In the genomic region with DNA sequence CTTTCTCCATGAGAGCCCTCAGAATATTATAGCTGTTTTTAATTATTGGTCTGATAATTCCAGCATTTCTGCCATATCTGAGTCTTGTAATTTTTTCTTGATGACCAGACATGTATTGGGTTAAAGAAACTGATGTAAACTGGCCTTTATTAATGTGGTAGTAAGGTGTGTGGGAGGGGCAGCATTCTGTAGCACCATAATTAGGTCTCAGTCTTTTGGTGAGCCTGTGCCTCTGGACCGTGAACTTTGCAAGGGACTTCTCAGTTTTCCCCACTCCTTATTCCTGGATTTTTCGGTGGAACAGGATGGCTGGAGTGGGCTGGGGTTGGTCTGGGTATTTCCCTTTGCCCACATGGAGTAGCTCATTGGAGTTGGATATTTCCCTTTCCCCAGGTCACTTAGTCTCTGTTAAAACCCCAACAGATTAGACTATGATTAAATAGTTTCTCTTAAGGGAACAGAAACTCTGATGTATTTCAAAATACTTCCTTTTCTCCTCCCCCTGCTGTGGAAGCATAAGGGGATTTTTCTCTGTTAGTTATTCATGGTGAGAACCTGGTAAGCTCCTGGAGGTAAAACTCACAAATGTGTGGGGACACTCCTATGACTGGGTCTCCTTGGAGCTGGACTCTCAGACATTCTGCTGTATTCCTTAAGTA, we compare ENCODE assay signal across 9 cellular contexts. TPM values are rescaled to one million over a fixed set of nuclear protein-coding genes. Genes with fewer than 3 reads are reported as not detected.
DNase-seq lines count a peak whose midpoint lies in the region; ATAC-seq and TF ChIP-seq lines count a peak whose summit lies in the region.
"Had no signal": no experiment of that assay in that cellular context is flagged by ENCODE, and none has a peak within 500 bp of the region (broad histone marks: within the 10 kb centered on the region; RNA-seq: fewer than 3 reads in every experiment).

No MANE protein-coding gene starts in this region.

- H3K9me3 Mint-ChIP-seq in CD14-positive monocyte, result peaks cover 0 to 5% (median 2%) of the 10 kb centered on the region in 7 donors
- H3K9me3 Mint-ChIP-seq: activated naive CD8-positive, alpha-beta T cell treated with anti-CD3 and anti-CD28 coated beads for 36 hours had no signal

- no peak for TF ChIP-seq POLR2A in erythroblast (IDR thresholded peaks at IDR 0.05; ENCODE audit: low read length)

- intact Hi-C loops in CD14-positive monocyte (cut with micrococcal nuclease), result no loop called here
- intact Hi-C loops in head of caudate nucleus (cut with DNase I), result no loop called here

- H3K27me3 Mint-ChIP-seq in CD14-positive monocyte (ENCODE audit: low read depth in 3 of 3), result peaks cover 0 to 1% (median 0%) of the 10 kb centered on the region in 3 donors
- H3K27me3 Mint-ChIP-seq: activated naive CD8-positive, alpha-beta T cell treated with anti-CD3 and anti-CD28 coated beads for 36 hours had no signal

- TF ChIP-seq CTCF in CD14-positive monocyte (IDR thresholded peaks at IDR 0.05), result no peak

- DNase-seq in CD14-positive monocyte (ENCODE audit: low spot score) (no peak), SIG-M5 (lab: John Stamatoyannopoulos, UW) (peak; percentile 28), head of caudate nucleus (no peak), erythroblast (lab: John Stamatoyannopoulos, UW) (no peak), epidermal melanocyte (ENCODE audit: insufficient read length, low spot score) (no peak)
- DNase-seq in stimulated activated CD4-positive, alpha-beta T cell treated with anti-CD3 and anti-CD28 coated beads, Interleukin-2, amount 100 ng/mL, for 24 hours, result no peak
- DNase-seq: activated naive CD8-positive, alpha-beta T cell treated with anti-CD3 and anti-CD28 coated beads for 36 hours had no signal

- peaks cover 54% of the 10 kb centered on the region for H3K4me1 Mint-ChIP-seq in CD14-positive monocyte

- ATAC-seq in GM19395 (IDR thresholded peaks at IDR 0.05; ENCODE audit: unreplicated experiment) (peak; percentile 86), HG03045 (IDR thresholded peaks at IDR 0.05; ENCODE audit: unreplicated experiment) (peak; percentile 86)

- H3K36me3 Mint-ChIP-seq in CD14-positive monocyte, result peaks cover 2 to 8% of the 10 kb centered on the region in 2 donors

- H3K4me3 Mint-ChIP-seq in CD14-positive monocyte, result peak overlapping the region in 1 of 2 donors; percentile 79
- H3K4me3 Mint-ChIP-seq: activated naive CD8-positive, alpha-beta T cell treated with anti-CD3 and anti-CD28 coated beads for 36 hours had no signal

- peak overlapping the region; percentile 87 to 96 (median 93) for H3K27ac Mint-ChIP-seq in CD14-positive monocyte
- H3K27ac Mint-ChIP-seq: activated naive CD8-positive, alpha-beta T cell treated with anti-CD3 and anti-CD28 coated beads for 36 hours had no signal

RNA-seq across cellular contexts. Expression of a gene that starts 52.4 kb away (rescaled TPM):
- polyA plus RNA-seq in CD14-positive monocyte, result 1 to 10 TPM in 1 of 2 donors, under 1 TPM in 1; 0.96 to 3.2 TPM

RNA-seq across cellular contexts. Expression of a gene that starts 57.7 kb away (rescaled TPM):
- 1 to 10 TPM; 1.7 to 3.2 TPM for polyA plus RNA-seq in CD14-positive monocyte
